Comparison of ENCODE assay signal across 7 cellular contexts in the genomic region with DNA sequence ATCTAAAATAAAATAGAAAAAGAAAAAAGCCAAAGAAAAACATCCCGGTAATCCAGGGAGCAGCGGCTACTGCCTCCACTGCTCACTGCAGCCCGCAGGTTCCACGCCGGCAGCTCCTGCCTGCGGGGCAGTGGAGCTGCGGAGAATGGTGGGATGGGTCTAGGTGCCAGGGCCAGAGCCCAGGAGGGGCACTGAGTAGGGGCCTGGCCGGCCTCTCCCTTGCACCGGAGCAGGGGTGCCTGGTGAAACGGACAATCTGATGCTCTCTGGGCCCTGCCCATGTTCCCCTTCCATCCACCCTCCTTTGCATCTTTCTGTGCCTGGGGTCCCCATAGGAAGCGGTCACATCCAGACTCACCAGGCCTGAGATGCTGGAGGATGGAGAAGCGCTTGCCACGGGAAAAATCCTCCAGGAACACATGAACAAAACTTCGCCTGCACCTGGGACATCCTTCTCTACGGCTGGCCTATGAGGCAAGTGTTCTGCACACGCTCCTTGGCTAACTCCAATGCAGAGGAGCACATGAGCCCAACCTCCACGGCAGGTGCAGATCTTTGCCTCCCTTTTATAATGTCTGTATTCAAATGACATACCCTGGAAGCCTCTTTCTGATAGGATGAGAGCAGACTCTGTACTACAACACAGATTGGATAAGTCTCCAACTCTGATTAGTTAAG.
DNase-seq lines count a peak whose midpoint lies in the region; ATAC-seq, FAIRE-seq and TF ChIP-seq lines count a peak whose summit lies in the region.
"Not testable (repeated sequence)": the region's sequence is repeated elsewhere in the genome, so short reads cannot be mapped to it uniquely, and the experiment has no call there.

No MANE protein-coding gene starts in this region.

- not testable (repeated sequence) for BruUV-seq in Panc1 (replicated peaks; lab: Mats Ljungman, UMichigan); K562 (replicated peaks; lab: Mats Ljungman, UMichigan)

- H3K36me3 ChIP-seq in Panc1 (ENCODE audit: control insufficient read depth, insufficient read depth, low read length); K562 (ENCODE audit: control insufficient read depth, insufficient read depth, low read length): not testable (repeated sequence)

- 8% methylated on average over 12 of the region's 17 CpGs for WGBS in K562 (ENCODE audit: insufficient coverage, low coverage, missing lambda C conversion rate)

- intact Hi-C loops in Panc1 (cut with micrococcal nuclease; ENCODE audit: unreplicated experiment); K562 (cut with micrococcal nuclease): not testable (repeated sequence)

- H3K9ac ChIP-seq in K562 (ENCODE audit: insufficient read depth in 1 of 2, low read depth in 2 of 2, low read length in 2 of 2), result not testable (repeated sequence)

- TF ChIP-seq RAD21 in K562 (CRISPR knock-in tag; conservative IDR thresholded peaks at IDR 0.05 in 1 of 2, IDR thresholded peaks at IDR 0.05 in 1 of 2), result not testable (repeated sequence)

- not testable (repeated sequence) for H3K9me3 Mint-ChIP-seq in osteocyte (ENCODE audit: unreplicated experiment)

- not testable (repeated sequence) for H3K27ac ChIP-seq in Panc1 (ENCODE audit: low read length); K562 (ENCODE audit: extremely low read depth, low read depth, low read length)

- not testable (repeated sequence) for TF ChIP-seq EP300 in K562 (IDR thresholded peaks at IDR 0.05; ENCODE audit: low read length)

- H3K4me1 Mint-ChIP-seq in osteocyte (ENCODE audit: unreplicated experiment), result not testable (repeated sequence)

- CTCF ChIA-PET in Panc1 (lab: Charles Lee); K562 (lab: Yijun Ruan, JAX; ENCODE audit: low intra/inter-chr PET ratio): not testable (repeated sequence)

- H3K4me3 Mint-ChIP-seq in osteocyte (ENCODE audit: unreplicated experiment), result not testable (repeated sequence)

- H3K4me2 ChIP-seq in K562 (ENCODE audit: insufficient read depth, low read length), result not testable (repeated sequence)

- POLR2A ChIA-PET in Panc1 (lab: Charles Lee), result not testable (repeated sequence)
- POLR2A ChIA-PET in K562 (lab: Yijun Ruan, JAX), result interaction anchor here (0.7 kb wide), 1 partner anchor 21 kb away, joined by 4 read pairs; no protein-coding TSS in a partner anchor

- not testable (repeated sequence) for H3K27me3 ChIP-seq in Panc1 (ENCODE audit: control insufficient read depth, insufficient read depth, low read length)
- H3K27me3 ChIP-seq in K562 (ENCODE audit: control insufficient read depth in 2 of 2, insufficient read depth in 2 of 2, low read length in 2 of 2), result peaks cover 0 to 54% of the 10 kb centered on the region in 2 experiments; a peak in 3 of 5 replicates

- H3K4me3 ChIP-seq in Panc1 (ENCODE audit: low read depth in 2 of 2, low read length in 2 of 2); K562: not testable (repeated sequence)

- not testable (repeated sequence) for H3K9me3 ChIP-seq in Panc1 (ENCODE audit: control insufficient read depth, insufficient read depth, low read depth, low read length); K562 (replicated peaks; ENCODE audit: control insufficient read depth, insufficient read depth, low read depth, low read length)

- not testable (repeated sequence) for TF ChIP-seq POLR2A in K562 (conservative IDR thresholded peaks at IDR 0.05)

- not testable (repeated sequence) for H2AFZ ChIP-seq in K562 (ENCODE audit: low read depth, low read length)

- H3K36me3 Mint-ChIP-seq in osteocyte (ENCODE audit: unreplicated experiment), result not testable (repeated sequence)

- DNase-seq in A172 (ENCODE audit: low spot score) (peak; percentile 51), G401 (ENCODE audit: low spot score) (peak; percentile 17), islet precursor cell (peak; percentile 50), osteocyte (ENCODE audit: extremely low spot score, unreplicated experiment) (peak; percentile 64), ureter (ENCODE audit: low spot score) (peak; percentile 17)
- not testable (repeated sequence) for DNase-seq in Panc1 (ENCODE audit: low read depth, low spot score); K562 (ENCODE audit: extremely low read depth in 1 of 4, low spot score in 3 of 4)

- H3K9me1 ChIP-seq in K562 (ENCODE audit: control insufficient read depth, insufficient read depth, low read length), result not testable (repeated sequence)

- not testable (repeated sequence) for H3K27ac Mint-ChIP-seq in osteocyte (ENCODE audit: unreplicated experiment)

- in situ Hi-C loops in G401 (cut with HindIII; ENCODE audit: low sequenced_read_pairs); Panc1 (cut with HindIII; ENCODE audit: low pct_unique_long_range_greater_than_20kb, low sequenced_read_pairs); K562 (cut with MboI): not testable (repeated sequence)

- not testable (repeated sequence) for FAIRE-seq in K562 (lab: Jason Lieb, UNC)

- H3K4me1 ChIP-seq in Panc1 (ENCODE audit: control insufficient read depth, insufficient read depth, low read length); K562 (replicated peaks in 1 of 2; ENCODE audit: control insufficient read depth in 2 of 2, insufficient read depth in 2 of 2, low read length in 2 of 2): not testable (repeated sequence)

- H4K20me1 ChIP-seq in K562 (replicated peaks; ENCODE audit: control insufficient read depth, insufficient read depth, low read length), result not testable (repeated sequence)

- not testable (repeated sequence) for H3K79me2 ChIP-seq in K562 (ENCODE audit: control insufficient read depth, insufficient read depth, low read length)

- ATAC-seq in Panc1 (peak; percentile 54; the same call in 1 of the 2 replicates), K562 (peak; percentile 71; the same call in 2 of the 3 replicates)

- not testable (repeated sequence) for H3K27me3 Mint-ChIP-seq in osteocyte (ENCODE audit: unreplicated experiment)

- TF ChIP-seq CTCF in Panc1 (IDR thresholded peaks at IDR 0.05); K562 (IDR thresholded peaks at IDR 0.05 in 2 of 3, conservative IDR thresholded peaks at IDR 0.05 in 1 of 3; ENCODE audit: insufficient read depth in 2 of 3, low read depth in 1 of 3, low read length in 3 of 3); osteocyte (IDR thresholded peaks at IDR 0.05): not testable (repeated sequence)
